In the genomic region with DNA sequence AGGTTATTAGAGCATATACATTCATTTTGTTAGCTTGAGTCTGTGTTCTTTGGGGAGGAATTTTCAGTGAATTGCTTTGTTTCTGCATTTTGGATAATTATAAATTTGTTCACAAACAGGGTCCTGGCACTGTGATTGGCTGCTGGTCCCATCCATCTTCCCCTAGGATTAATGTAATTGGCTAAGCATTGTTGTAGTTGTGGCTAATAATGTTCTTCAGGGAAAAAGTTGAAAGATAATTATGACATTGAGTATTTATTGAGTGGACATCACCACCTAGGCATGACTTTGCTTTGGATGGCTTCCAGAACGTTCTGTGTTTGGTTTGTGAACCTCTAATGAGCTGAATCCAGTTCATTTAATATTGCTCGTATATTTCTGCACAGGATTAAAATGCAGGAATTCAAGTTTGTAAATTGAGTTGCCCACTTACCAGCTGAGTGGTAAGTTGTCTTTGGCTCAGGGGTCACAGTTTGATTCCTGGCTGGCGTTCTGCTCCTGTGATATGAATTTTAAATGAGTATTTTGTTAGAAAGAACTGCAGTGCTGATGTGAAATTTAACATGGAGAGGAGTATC, we compare ENCODE assay signal across 9 cellular contexts. TPM values are rescaled to one million over a fixed set of nuclear protein-coding genes. Genes with fewer than 3 reads are reported as not detected.
DNase-seq lines count a peak whose midpoint lies in the region; ATAC-seq, FAIRE-seq and TF ChIP-seq lines count a peak whose summit lies in the region.
"Had no signal": no experiment of that assay in that cellular context is flagged by ENCODE, and none has a peak within 500 bp of the region (broad histone marks: within the 10 kb centered on the region; RNA-seq: fewer than 3 reads in every experiment).

No MANE protein-coding gene starts in this region.

- intact Hi-C loops in K562 (cut with micrococcal nuclease) = no loop called here
- intact Hi-C loops in HepG2 (cut with micrococcal nuclease; ENCODE audit: unreplicated experiment) = no loop called here
- intact Hi-C loops in transverse colon (cut with DNase I; ENCODE audit: low total_unique reads) = no loop called here

- TF ChIP-seq EP300 in K562 (IDR thresholded peaks at IDR 0.05; ENCODE audit: low read length) = no peak
- no peak for TF ChIP-seq EP300 in HepG2 (IDR thresholded peaks at IDR 0.05; ENCODE audit: low read depth in 2 of 2, low read length in 2 of 2)
- no peak for TF ChIP-seq EP300 in HepG2 (CRISPR knock-in tag; IDR thresholded peaks at IDR 0.05; ENCODE audit: borderline replicate concordance)
- no peak for TF ChIP-seq EP300 in transverse colon (IDR thresholded peaks at IDR 0.05; ENCODE audit: low read depth)

- BruUV-seq in K562 (replicated peaks; lab: Mats Ljungman, UMichigan) = no TSS peak
- no TSS peak for BruUV-seq in HepG2 (replicated peaks; lab: Mats Ljungman, UMichigan)

- H3K9me3 ChIP-seq in Karpas-422 (ENCODE audit: low read length) = no peaks in the 10 kb centered on the region
- H3K9me3 ChIP-seq in K562 (replicated peaks; ENCODE audit: control insufficient read depth, insufficient read depth, low read depth, low read length) = no peaks in the 10 kb centered on the region
- no peaks in the 10 kb centered on the region for H3K9me3 ChIP-seq in HepG2 (ENCODE audit: low read length)
- H3K9me3 ChIP-seq in effector memory CD4-positive, alpha-beta T cell (ENCODE audit: control insufficient read depth, low read length) = no peaks in the 10 kb centered on the region
- no peaks in the 10 kb centered on the region for H3K9me3 ChIP-seq in transverse colon
- H3K9me3 ChIP-seq: tibial nerve had no signal

- POLR2A ChIA-PET in K562 (lab: Yijun Ruan, JAX) (interaction anchor here (0.6 to 3.6 kb wide), 3 partner anchors 8 to 189 kb away, joined by 3 to 12 read pairs (median 4); no protein-coding TSS in a partner anchor), HepG2 (lab: Yijun Ruan, JAX) (no interaction called here)

- H3K27ac ChIP-seq in Karpas-422 (ENCODE audit: low read length) (no peak overlapping the region), K562 (ENCODE audit: extremely low read depth, low read depth, low read length) (no peak overlapping the region), HepG2 (ENCODE audit: extremely low read length, insufficient read depth, low read length) (no peak overlapping the region), transverse colon (no peak overlapping the region)
- H3K27ac ChIP-seq in effector memory CD4-positive, alpha-beta T cell (ENCODE audit: insufficient read depth, low read length, poor library complexity, severe bottlenecking) = no peak overlapping the region

- no peak overlapping the region for H3K4me3 ChIP-seq in Karpas-422 (ENCODE audit: low read length)
- no peak overlapping the region for H3K4me3 ChIP-seq in K562
- no peak overlapping the region for H3K4me3 ChIP-seq in HepG2 (replicated peaks in 1 of 3; ENCODE audit: insufficient read depth in 1 of 3, low read depth in 2 of 3, low read length in 3 of 3)
- no peak overlapping the region for H3K4me3 ChIP-seq in effector memory CD4-positive, alpha-beta T cell (ENCODE audit: insufficient read depth, low read depth, low read length, poor library complexity, severe bottlenecking)
- H3K4me3 ChIP-seq in transverse colon = no peak overlapping the region
- H3K4me3 ChIP-seq: tibial nerve had no signal

- H3K79me2 ChIP-seq in Karpas-422 (ENCODE audit: low read length) (peaks cover 98% of the 10 kb centered on the region), K562 (ENCODE audit: control insufficient read depth, insufficient read depth, low read length) (peaks cover 49% of the 10 kb centered on the region), HepG2 (ENCODE audit: insufficient read depth, low read length) (peaks cover 54% of the 10 kb centered on the region)

- in situ Hi-C loops in K562 (cut with MboI) = no loop called here
- in situ Hi-C loops in HepG2 (cut with HindIII; ENCODE audit: extremely low pct_ligation_motif_present, low pct_unique_long_range_greater_than_20kb) = no loop called here
- in situ Hi-C loops in transverse colon (cut with MboI; ENCODE audit: low pct_ligation_motif_present in 1 of 4, low pct_unique_long_range_greater_than_20kb in 1 of 4, low sequenced_read_pairs in 3 of 4) = no loop called here

- H3K4me2 ChIP-seq in Karpas-422 (ENCODE audit: low read depth, low read length, poor library complexity, severe bottlenecking) (no peak overlapping the region), K562 (ENCODE audit: insufficient read depth, low read length) (no peak overlapping the region), HepG2 (ENCODE audit: low read depth, low read length) (no peak overlapping the region)

- no peaks in the 10 kb centered on the region for H3K27me3 ChIP-seq in Karpas-422 (ENCODE audit: low read length)
- no peaks in the 10 kb centered on the region for H3K27me3 ChIP-seq in K562 (ENCODE audit: control insufficient read depth in 2 of 2, insufficient read depth in 2 of 2, low read length in 2 of 2)
- no peaks in the 10 kb centered on the region for H3K27me3 ChIP-seq in HepG2 (ENCODE audit: control insufficient read depth in 1 of 2, insufficient read depth in 2 of 2, low read length in 2 of 2)
- H3K27me3 ChIP-seq in effector memory CD4-positive, alpha-beta T cell (replicated peaks; ENCODE audit: control insufficient read depth, insufficient read depth, low read length, poor library complexity, severe bottlenecking) = no peaks in the 10 kb centered on the region
- no peaks in the 10 kb centered on the region for H3K27me3 ChIP-seq in transverse colon
- H3K27me3 ChIP-seq: tibial nerve had no signal

- peak; percentile 32 for FAIRE-seq in K562 (lab: Jason Lieb, UNC)
- FAIRE-seq in HepG2 (lab: Jason Lieb, UNC) = no peak
- FAIRE-seq in GM12892 (lab: Jason Lieb, UNC) = no peak

- ATAC-seq in K562 (peak; percentile 36; the same call in 1 of the 3 replicates), HepG2 (no peak)

- peaks cover 28% of the 10 kb centered on the region for H3K4me1 ChIP-seq in Karpas-422 (ENCODE audit: low read length)
- H3K4me1 ChIP-seq in K562 (replicated peaks in 1 of 2; ENCODE audit: control insufficient read depth in 2 of 2, insufficient read depth in 2 of 2, low read length in 2 of 2) = no peaks in the 10 kb centered on the region; a peak in 1 of 5 replicates
- H3K4me1 ChIP-seq in HepG2 (ENCODE audit: insufficient read depth, low read length) = peaks cover 11% of the 10 kb centered on the region; the same call in 1 of the 2 replicates
- peaks cover 5% of the 10 kb centered on the region for H3K4me1 ChIP-seq in effector memory CD4-positive, alpha-beta T cell (ENCODE audit: control insufficient read depth, insufficient read depth, low read length, poor library complexity, severe bottlenecking)
- H3K4me1 ChIP-seq in transverse colon = peaks cover 4 to 41% (median 7%) of the 10 kb centered on the region in 4 donors

- TF ChIP-seq RAD21 in K562 (CRISPR knock-in tag; conservative IDR thresholded peaks at IDR 0.05 in 1 of 2, IDR thresholded peaks at IDR 0.05 in 1 of 2) (no peak), HepG2 (CRISPR knock-in tag; IDR thresholded peaks at IDR 0.05) (no peak)

- no peaks in the 10 kb centered on the region for H3K9me1 ChIP-seq in K562 (ENCODE audit: control insufficient read depth, insufficient read depth, low read length)

- H4K20me1 ChIP-seq in Karpas-422 (ENCODE audit: insufficient read depth, low read depth, low read length) (peaks cover 3% of the 10 kb centered on the region; the same call in 1 of the 2 replicates), K562 (replicated peaks; ENCODE audit: control insufficient read depth, insufficient read depth, low read length) (peaks cover 3% of the 10 kb centered on the region; the same call in 1 of the 2 replicates), HepG2 (ENCODE audit: insufficient read depth, low read length) (peaks cover 4% of the 10 kb centered on the region)

- H2AFZ ChIP-seq in Karpas-422 (ENCODE audit: low read length) (no peak overlapping the region), K562 (ENCODE audit: low read depth, low read length) (no peak overlapping the region), HepG2 (ENCODE audit: low read length) (no peak overlapping the region)

- WGBS in K562 (ENCODE audit: insufficient coverage, low coverage, missing lambda C conversion rate) = 62% methylated on average over 3 of the region's 3 CpGs
- WGBS in HepG2 (ENCODE audit: low lambda C conversion rate) = 92% methylated on average over 3 of the region's 3 CpGs
- 33 to 52% methylated on average over 2 to 3 of the region's 3 CpGs for WGBS in transverse colon (ENCODE audit: low coverage in 1 of 2), 2 donors

- H3K36me3 ChIP-seq in Karpas-422 (ENCODE audit: insufficient read depth, low read length) = peaks cover 26% of the 10 kb centered on the region; the same call in 1 of the 2 replicates
- H3K36me3 ChIP-seq in K562 (ENCODE audit: control insufficient read depth, insufficient read depth, low read length) = peaks cover 25% of the 10 kb centered on the region; the same call in 1 of the 3 replicates
- H3K36me3 ChIP-seq in HepG2 (replicated peaks in 1 of 2; ENCODE audit: control insufficient read depth in 1 of 2, insufficient read depth in 2 of 2, low read length in 2 of 2) = peaks cover 7 to 32% of the 10 kb centered on the region in 2 experiments
- H3K36me3 ChIP-seq in effector memory CD4-positive, alpha-beta T cell (ENCODE audit: control insufficient read depth, insufficient read depth, low read length) = no peaks in the 10 kb centered on the region
- peaks cover 0 to 10% (median 0%) of the 10 kb centered on the region in 4 donors for H3K36me3 ChIP-seq in transverse colon

- peak; percentile 51 for DNase-seq in AG08396 (ENCODE audit: low spot score)
- peak; percentile 53 for DNase-seq in Karpas-422
- peak in 3 of 4 experiments; percentile 62 to 69 (median 67) for DNase-seq in K562 (ENCODE audit: extremely low read depth in 1 of 4, low spot score in 3 of 4)
- DNase-seq in HepG2 (ENCODE audit: low spot score) = no peak
- no peak for DNase-seq in HK-2 (ENCODE audit: unreplicated experiment)
- no peak for DNase-seq in GM12892 (ENCODE audit: insufficient read length)
- no peak for DNase-seq in effector memory CD4-positive, alpha-beta T cell
- no peak for DNase-seq in transverse colon

- TF ChIP-seq POLR2A in K562 (conservative IDR thresholded peaks at IDR 0.05) (no peak), HepG2 (IDR thresholded peaks at IDR 0.05; ENCODE audit: insufficient read depth in 1 of 2, low read depth in 2 of 2, low read length in 2 of 2) (no peak), GM12892 (IDR thresholded peaks at IDR 0.05; ENCODE audit: low read depth, low read length) (no peak), transverse colon (IDR thresholded peaks at IDR 0.05) (no peak)

- H3K9me2 ChIP-seq in Karpas-422 (replicated peaks; ENCODE audit: insufficient read depth, low read length) = no peaks in the 10 kb centered on the region

- TF ChIP-seq CTCF in K562 (IDR thresholded peaks at IDR 0.05 in 2 of 3, conservative IDR thresholded peaks at IDR 0.05 in 1 of 3; ENCODE audit: insufficient read depth in 2 of 3, low read depth in 1 of 3, low read length in 3 of 3) (no peak), HepG2 (CRISPR knock-in tag; IDR thresholded peaks at IDR 0.05) (no peak), transverse colon (IDR thresholded peaks at IDR 0.05) (no peak)

- CTCF ChIA-PET in K562 (lab: Yijun Ruan, JAX; ENCODE audit: low intra/inter-chr PET ratio) (no interaction called here), HepG2 (lab: Yijun Ruan, JAX; ENCODE audit: low intra/inter-chr PET ratio, low total read pairs) (no interaction called here)

- no peak overlapping the region for H3K9ac ChIP-seq in Karpas-422 (ENCODE audit: low read length)
- H3K9ac ChIP-seq in K562 (ENCODE audit: insufficient read depth in 1 of 2, low read depth in 2 of 2, low read length in 2 of 2) = no peak overlapping the region
- H3K9ac ChIP-seq in HepG2 (ENCODE audit: insufficient read depth, low read depth, low read length) = no peak overlapping the region

RNA-seq across cellular contexts. Expression of a gene that starts 55.1 kb away (rescaled TPM):
- total RNA-seq in Karpas-422 (2014; rRNA removed; shearing (Covaris generic); ENCODE audit: low replicate concordance) = 104 and 174 TPM in 2 replicates
- total RNA-seq in K562 (2011; cell fraction: chromatin; rRNA removed; ENCODE audit: low replicate concordance) = 166 and 348 TPM in 2 replicates
- 89.6 and 106 TPM in 2 replicates for total RNA-seq in K562 (2011; cell fraction: nucleolus; rRNA removed)
- 226 and 418 TPM in 2 replicates for total RNA-seq in K562 (2011; cell fraction: nucleoplasm; rRNA removed)
- total RNA-seq in K562 (2014; rRNA removed) (19.3 and 21.3 TPM in 2 replicates), K562 (2014; rRNA removed; fragmentation: Illumina TruSeq; extraction: Trizol) (32.9 and 37.6 TPM in 2 replicates), K562 (2015; rRNA removed; fragmentation: Illumina TruSeq; extraction: Trizol) (33.7 and 34.3 TPM in 2 replicates), K562 (2021) (48.6 and 50.5 TPM in 2 replicates), HepG2 (2016; rRNA removed; fragmentation: Illumina TruSeq; extraction: Trizol) (32.6 and 38.0 TPM in 2 replicates), transverse colon (100 to 1,000 TPM in 2 of 4 donors, 10 to 100 TPM in 2; 87.1 to 194 (median 115) TPM)
- polyA plus RNA-seq in K562 (2011; rRNA removed) (20.5 and 20.7 TPM in 2 replicates), K562 (2014; fragmentation: Illumina TruSeq; extraction: Trizol) (26.2 and 30.1 TPM in 2 replicates), K562 (2014; fragmentation: Nextera tagmentation; extraction: Ambion mirVana) (10 to 100 TPM; 12.5 to 25.8 TPM), K562 (2014; rRNA removed) (21.8 and 22.3 TPM in 2 replicates), HepG2 (2011; rRNA removed) (20.1 and 22.5 TPM in 2 replicates)
- 16.9 and 20.5 TPM in 2 replicates for polyA plus RNA-seq in K562 (2011; cell fraction: cytosol; rRNA removed)
- 46.8 and 68.6 TPM in 2 replicates for polyA plus RNA-seq in K562 (2011; cell fraction: nucleus; rRNA removed)
- 25.9 and 27.1 TPM in 2 replicates for polyA plus RNA-seq in K562 (2012)
- 81.8 and 86.3 TPM in 2 replicates for polyA minus RNA-seq in K562 (2011; rRNA and poly(A)+ RNA removed)
- 64.9 and 82.5 TPM in 2 replicates for polyA minus RNA-seq in K562 (2011; cell fraction: cytosol; rRNA and poly(A)+ RNA removed)
- polyA minus RNA-seq in K562 (2011; cell fraction: nucleus; rRNA and poly(A)+ RNA removed) = 157 and 175 TPM in 2 replicates
- total RNA-seq in HepG2 (2016; cell fraction: cytosol; rRNA removed; fragmentation: Illumina TruSeq; extraction: Trizol; ENCODE audit: low read depth) = 41.7 TPM in 2 replicates
- total RNA-seq in HepG2 (2016; cell fraction: insoluble cytoplasmic fraction; rRNA removed; fragmentation: Illumina TruSeq; extraction: Trizol) = 30.2 and 35.7 TPM in 2 replicates
- total RNA-seq in HepG2 (2016; cell fraction: membrane; rRNA removed; fragmentation: Illumina TruSeq; extraction: Trizol) = 16.5 and 21.3 TPM in 2 replicates
- total RNA-seq in HepG2 (2016; cell fraction: nucleus; rRNA removed; fragmentation: Illumina TruSeq; extraction: Trizol) = 130 and 139 TPM in 2 replicates
- 13.6 and 13.8 TPM in 2 replicates for polyA plus RNA-seq in HepG2 (2011; cell fraction: cytosol; rRNA removed)
- polyA plus RNA-seq in HepG2 (2011; cell fraction: nucleus; rRNA removed) = 47.4 and 49.3 TPM in 2 replicates
- 25.2 and 26.7 TPM in 2 replicates for polyA plus RNA-seq in HepG2 (2012)
- polyA plus RNA-seq in HepG2 (2016; cell fraction: cytosol; fragmentation: Illumina TruSeq; extraction: Trizol; ENCODE audit: low read depth) = 1.8 and 2.0 TPM in 2 replicates
- polyA plus RNA-seq in HepG2 (2016; cell fraction: insoluble cytoplasmic fraction; fragmentation: Illumina TruSeq; extraction: Trizol; ENCODE audit: low read depth) = 27.9 and 32.0 TPM in 2 replicates
- 5.4 and 5.7 TPM in 2 replicates for polyA plus RNA-seq in HepG2 (2016; cell fraction: membrane; fragmentation: Illumina TruSeq; extraction: Trizol; ENCODE audit: low read depth)
- 44.9 and 47.2 TPM in 2 replicates for polyA plus RNA-seq in HepG2 (2016; cell fraction: nucleus; fragmentation: Illumina TruSeq; extraction: Trizol; ENCODE audit: insufficient read depth, low read depth)
- 77.4 and 128 TPM in 2 replicates for polyA minus RNA-seq in HepG2 (2011; rRNA and poly(A)+ RNA removed; ENCODE audit: low replicate concordance)
- 40.2 and 55.4 TPM in 2 replicates for polyA minus RNA-seq in HepG2 (2011; cell fraction: cytosol; rRNA and poly(A)+ RNA removed)
- 329 and 355 TPM in 2 replicates for polyA minus RNA-seq in HepG2 (2011; cell fraction: nucleus; rRNA and poly(A)+ RNA removed)
- 42.4 TPM for polyA plus RNA-seq in GM12892 (2012; ENCODE audit: missing spikeins)

Comparison
In these comparisons a context has a peak if more than half of its experiments do, and no peak if none do; other contexts are left out.
1. DNase-seq: peak in AG08396 (single experiment), Karpas-422 (single experiment) and K562 (3 of 4); none in HepG2 (single experiment), HK-2 (single experiment), GM12892 (single experiment), effector memory CD4-positive, alpha-beta T cell (0 of 3) and transverse colon (single experiment).